Comparison of ENCODE assay signal across 14 cellular contexts in the genomic region with DNA sequence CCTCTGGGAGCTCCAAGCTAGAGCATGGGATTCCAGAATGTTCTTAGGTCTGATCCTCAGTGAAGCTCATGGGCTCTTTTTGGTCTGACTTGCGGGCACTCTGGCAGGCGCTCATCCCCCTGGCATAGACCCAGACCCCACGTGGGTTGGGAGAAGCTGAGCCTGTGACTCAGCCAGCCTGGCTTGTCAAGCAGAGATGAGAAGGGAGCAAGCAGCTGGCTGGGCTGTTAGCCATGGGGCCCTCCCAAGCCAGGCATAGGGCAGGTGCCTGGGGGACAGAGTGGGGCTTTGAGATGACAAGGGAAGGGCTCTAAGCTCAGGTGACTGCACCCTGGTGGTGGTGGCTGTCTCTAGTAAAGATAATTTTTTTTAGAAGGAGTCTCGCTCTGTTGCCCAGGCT.
DNase-seq lines count a peak whose midpoint lies in the region; ATAC-seq, FAIRE-seq and TF ChIP-seq lines count a peak whose summit lies in the region.
"Had no signal": no experiment of that assay in that cellular context is flagged by ENCODE, and none has a peak within 500 bp of the region (broad histone marks: within the 10 kb centered on the region; RNA-seq: fewer than 3 reads in every experiment).

No MANE protein-coding gene starts in this region.

- peak; percentile 16 to 28 for TF ChIP-seq POLR2A in gastrocnemius medialis (IDR thresholded peaks at IDR 0.05)
- TF ChIP-seq POLR2A in Peyer's patch (IDR thresholded peaks at IDR 0.05): no peak

- H3K27me3 ChIP-seq in gastrocnemius medialis (no peaks in the 10 kb centered on the region), Peyer's patch (no peaks in the 10 kb centered on the region)
- H3K27me3 ChIP-seq in CD8-positive, alpha-beta memory T cell (ENCODE audit: insufficient read depth, low read length, poor library complexity, severe bottlenecking): no peaks in the 10 kb centered on the region

- H3K4me1 ChIP-seq in gastrocnemius medialis (peaks cover 36 to 39% of the 10 kb centered on the region in 2 donors), Peyer's patch (no peaks in the 10 kb centered on the region)
- no peaks in the 10 kb centered on the region for H3K4me1 ChIP-seq in CD8-positive, alpha-beta memory T cell (ENCODE audit: insufficient read depth, low read length)

- intact Hi-C loops in gastrocnemius medialis (cut with DNase I; ENCODE audit: low total_unique reads): loop anchor here (1.0 to 2.0 kb wide), 4 partner anchors 45 to 92 kb away; no protein-coding TSS in a partner anchor

- POLR2A ChIA-PET in CD8-positive, alpha-beta memory T cell (lab: Charles Lee): no interaction called here

- in situ Hi-C loops in gastrocnemius medialis (cut with MboI; ENCODE audit: low sequenced_read_pairs in 4 of 4): no loop called here

- H3K9me3 ChIP-seq in gastrocnemius medialis (no peaks in the 10 kb centered on the region), Peyer's patch (no peaks in the 10 kb centered on the region)
- no peaks in the 10 kb centered on the region for H3K9me3 ChIP-seq in CD8-positive, alpha-beta memory T cell (ENCODE audit: low read length)

- peak; percentile 75 to 77 for ATAC-seq in gastrocnemius medialis
- no peak for ATAC-seq in GM19397 (IDR thresholded peaks at IDR 0.05; ENCODE audit: unreplicated experiment)
- ATAC-seq: sciatic nerve had no signal

- H3K36me3 ChIP-seq in gastrocnemius medialis: no peaks in the 10 kb centered on the region
- no peaks in the 10 kb centered on the region for H3K36me3 ChIP-seq in CD8-positive, alpha-beta memory T cell (ENCODE audit: insufficient read depth, low read length)
- no peaks in the 10 kb centered on the region for H3K36me3 ChIP-seq in Peyer's patch

- H3K4me3 Mint-ChIP-seq in CD8-positive, alpha-beta memory T cell: no peak overlapping the region
- H3K4me3 Mint-ChIP-seq: activated naive CD8-positive, alpha-beta T cell treated with anti-CD3 and anti-CD28 coated beads for 36 hours had no signal

- DNase-seq in DMS79 treated with DMSO at 0.1 percent for 48 hours (lab: John Stamatoyannopoulos, UW) (peak; percentile 19), DMS79 (lab: John Stamatoyannopoulos, UW) (no peak), RCC 7860 (ENCODE audit: low spot score) (peak; percentile 4), glomerular visceral epithelial cell (ENCODE audit: extremely low spot score) (peak; percentile 71), gastrocnemius medialis (peak; percentile 95 to 100), Peyer's patch (no peak)
- DNase-seq in CD8-positive, alpha-beta memory T cell: no peak
- DNase-seq: activated CD4-positive, alpha-beta T cell treated with anti-CD3 and anti-CD28 coated beads for 4 hours; activated naive CD8-positive, alpha-beta T cell treated with anti-CD3 and anti-CD28 coated beads for 36 hours; RPMI8226 had no signal

- no peak for FAIRE-seq in RCC 7860 (lab: Jason Lieb, UNC)
- FAIRE-seq: A204.1, endothelial cell of umbilical vein had no signal

- CTCF ChIA-PET in CD8-positive, alpha-beta memory T cell (lab: Charles Lee): no interaction called here

- H3K4me1 Mint-ChIP-seq in CD8-positive, alpha-beta memory T cell: no peaks in the 10 kb centered on the region
- H3K4me1 Mint-ChIP-seq: activated naive CD8-positive, alpha-beta T cell treated with anti-CD3 and anti-CD28 coated beads for 36 hours had no signal

- TF ChIP-seq CTCF in gastrocnemius medialis (IDR thresholded peaks at IDR 0.05 in 4 of 5, conservative IDR thresholded peaks at IDR 0.05 in 1 of 5) (peak; percentile 34 to 68 (median 53)), Peyer's patch (IDR thresholded peaks at IDR 0.05) (no peak)

- H3K9me3 Mint-ChIP-seq in CD8-positive, alpha-beta memory T cell: peaks cover 0 to 4% (median 0%) of the 10 kb centered on the region in 5 donors
- H3K9me3 Mint-ChIP-seq: activated naive CD8-positive, alpha-beta T cell treated with anti-CD3 and anti-CD28 coated beads for 36 hours had no signal

- H3K27me3 Mint-ChIP-seq in CD8-positive, alpha-beta memory T cell: no peaks in the 10 kb centered on the region
- H3K27me3 Mint-ChIP-seq: activated naive CD8-positive, alpha-beta T cell treated with anti-CD3 and anti-CD28 coated beads for 36 hours had no signal

- H3K4me3 ChIP-seq in gastrocnemius medialis (peak overlapping the region in 1 of 4 donors; percentile 48), Peyer's patch (no peak overlapping the region)
- H3K4me3 ChIP-seq in CD8-positive, alpha-beta memory T cell (ENCODE audit: low read length): no peak overlapping the region

- no peaks in the 10 kb centered on the region for H3K36me3 Mint-ChIP-seq in CD8-positive, alpha-beta memory T cell
- H3K36me3 Mint-ChIP-seq: activated naive CD8-positive, alpha-beta T cell treated with anti-CD3 and anti-CD28 coated beads for 36 hours had no signal

- H3K27ac Mint-ChIP-seq in CD8-positive, alpha-beta memory T cell: no peak overlapping the region
- H3K27ac Mint-ChIP-seq: activated naive CD8-positive, alpha-beta T cell treated with anti-CD3 and anti-CD28 coated beads for 36 hours had no signal

- H3K27ac ChIP-seq in gastrocnemius medialis: peak overlapping the region; percentile 88 to 98 (median 94)
- no peak overlapping the region for H3K27ac ChIP-seq in CD8-positive, alpha-beta memory T cell (ENCODE audit: low read depth, low read length)
- H3K27ac ChIP-seq in Peyer's patch: no peak overlapping the region

Comparison
In these comparisons a context has a peak if more than half of its experiments do, and no peak if none do; other contexts are left out.
1. DNase-seq: peak in DMS79 treated with DMSO at 0.1 percent for 48 hours (single experiment), RCC 7860 (single experiment), glomerular visceral epithelial cell (single experiment) and gastrocnemius medialis (2 of 2); none in DMS79 (single experiment), CD8-positive, alpha-beta memory T cell (0 of 5) and Peyer's patch (0 of 3).
2. H3K27ac ChIP-seq: peak in gastrocnemius medialis (4 of 4); none in CD8-positive, alpha-beta memory T cell (single experiment) and Peyer's patch (0 of 4).
3. CTCF ChIP-seq: peak in gastrocnemius medialis (5 of 5); none in Peyer's patch (0 of 6).
4. POLR2A ChIP-seq: peak in gastrocnemius medialis (2 of 2); none in Peyer's patch (0 of 2).